ENCODE assay signal across 20 cellular contexts in genomic region chr2:230348792-230349191, GRCh38. TPM values are rescaled to one million over a fixed set of nuclear protein-coding genes. Genes with fewer than 3 reads are reported as not detected.
A peak's percentile ranks its signal among the peaks of the same experiment; 100 is the strongest.
DNase-seq lines count a peak whose midpoint lies in the region; ATAC-seq, FAIRE-seq and TF ChIP-seq lines count a peak whose summit lies in the region.
"Had no signal": no experiment of that assay in that cellular context is flagged by ENCODE, and none has a peak within 500 bp of the region (broad histone marks: within the 10 kb centered on the region; RNA-seq: fewer than 3 reads in every experiment).

No MANE protein-coding gene starts in this region.

- H4K20me1 ChIP-seq in keratinocyte (ENCODE audit: control insufficient read depth, extremely low read depth, insufficient read depth, low read length) = no peaks in the 10 kb centered on the region

- H3K27me3 ChIP-seq in CD4-positive, alpha-beta memory T cell (ENCODE audit: insufficient read depth, low read length) = no peaks in the 10 kb centered on the region
- no peaks in the 10 kb centered on the region for H3K27me3 ChIP-seq in keratinocyte (ENCODE audit: control insufficient read depth, extremely low read depth, insufficient read depth, low read length)
- H3K27me3 ChIP-seq: BE2C, body of pancreas, heart left ventricle, thyroid gland had no signal

- CTCF ChIA-PET in CD4-positive, alpha-beta memory T cell (lab: Charles Lee; ENCODE audit: partially characterized antibody) = no interaction called here
- CTCF ChIA-PET in activated CD4-positive, alpha-beta memory T cell treated with anti-CD3 and anti-CD28 coated beads for 36 hours (lab: Charles Lee) = interaction anchor here (1.1 to 1.8 kb wide), 2 partner anchors 19 to 22 kb away, joined by 3 to 5 read pairs; partner anchors contain the start of gene SP140L

- peak; percentile 66 for FAIRE-seq in GM12892 (lab: Jason Lieb, UNC)
- FAIRE-seq in keratinocyte (lab: Jason Lieb, UNC) = peak; percentile 13
- FAIRE-seq: colon, D721Med, endometrium had no signal

- no peak for DNase-seq in CD4-positive, alpha-beta memory T cell
- DNase-seq in GM12892 (ENCODE audit: insufficient read length) = no peak
- no peak for DNase-seq in activated CD4-positive, alpha-beta memory T cell treated with anti-CD3 and anti-CD28 coated beads for 36 hours
- DNase-seq in keratinocyte (ENCODE audit: low read depth, low spot score) = no peak
- no peak for DNase-seq in NCI-H748 (lab: John Stamatoyannopoulos, UW; ENCODE audit: unreplicated experiment)
- no peak for DNase-seq in glutamatergic neuron
- DNase-seq: activated gamma-delta T cell treated with Interleukin-2 at 50 U/mL for 16 hours, BE2C, body of pancreas, H7, heart left ventricle, NCI-H1417 treated with DMSO at 0.1 percent for 48 hours, NCI-H2171, NCI-H69, SHP77, thyroid gland had no signal

- H2AFZ ChIP-seq in keratinocyte (ENCODE audit: control insufficient read depth, low read length) = no peak overlapping the region

- H3K9me1 ChIP-seq in keratinocyte (ENCODE audit: control insufficient read depth, extremely low read depth, insufficient read depth, low read length) = no peaks in the 10 kb centered on the region

- intact Hi-C loops in CD4-positive, alpha-beta memory T cell (cut with micrococcal nuclease) = no loop called here
- intact Hi-C loops in activated CD4-positive, alpha-beta memory T cell treated with anti-CD3 and anti-CD28 coated beads for 36 hours (cut with micrococcal nuclease) = loop anchor here (1.0 to 5.0 kb wide), 6 partner anchors 21 to 444 kb away; partner anchors contain the start of genes SP100 and SP140L

- peaks cover 11% of the 10 kb centered on the region for H3K36me3 ChIP-seq in CD4-positive, alpha-beta memory T cell (ENCODE audit: insufficient read depth, low read length)
- no peaks in the 10 kb centered on the region for H3K36me3 ChIP-seq in keratinocyte (ENCODE audit: control insufficient read depth in 2 of 2, extremely low read depth in 1 of 2, insufficient read depth in 2 of 2, low read length in 2 of 2)
- H3K36me3 ChIP-seq: BE2C, thyroid gland had no signal

- no peak for TF ChIP-seq CTCF in keratinocyte (optimal IDR thresholded peaks at IDR 0.05 in 1 of 3, IDR thresholded peaks at IDR 0.05 in 1 of 3, conservative IDR thresholded peaks at IDR 0.05 in 1 of 3; ENCODE audit: extremely low read depth in 1 of 3, insufficient read depth in 2 of 3, low read length in 3 of 3)
- TF ChIP-seq CTCF in glutamatergic neuron (IDR thresholded peaks at IDR 0.05; ENCODE audit: partially characterized antibody, unreplicated experiment) = no peak

- H3K4me1 ChIP-seq in CD4-positive, alpha-beta memory T cell (ENCODE audit: insufficient read depth, low read length) = peaks cover 60% of the 10 kb centered on the region
- H3K4me1 ChIP-seq in keratinocyte (ENCODE audit: control insufficient read depth, extremely low read depth, insufficient read depth, low read length) = peaks cover 6% of the 10 kb centered on the region
- H3K4me1 ChIP-seq: BE2C, body of pancreas, thyroid gland had no signal

- POLR2A ChIA-PET in CD4-positive, alpha-beta memory T cell (lab: Charles Lee; ENCODE audit: partially characterized antibody) = interaction anchor here (0.8 to 1.6 kb wide), 2 partner anchors 22 to 30 kb away, joined by 4 read pairs; partner anchors contain the start of gene SP140L
- POLR2A ChIA-PET in activated CD4-positive, alpha-beta memory T cell treated with anti-CD3 and anti-CD28 coated beads for 36 hours (lab: Charles Lee) = interaction anchor here (1.4 kb wide), 1 partner anchor 67 kb away, joined by 3 read pairs; no protein-coding TSS in a partner anchor

- H3K4me3 Mint-ChIP-seq in CD4-positive, alpha-beta memory T cell = peak overlapping the region in 7 of 8 donors; percentile 22 to 77 (median 49)
- H3K4me3 Mint-ChIP-seq in activated CD4-positive, alpha-beta memory T cell treated with anti-CD3 and anti-CD28 coated beads for 36 hours = peak overlapping the region; percentile 47
- H3K4me3 Mint-ChIP-seq in glutamatergic neuron (ENCODE audit: unreplicated experiment) = no peak overlapping the region

- peaks cover 1 to 31% (median 21%) of the 10 kb centered on the region in 8 donors for H3K9me3 Mint-ChIP-seq in CD4-positive, alpha-beta memory T cell
- H3K9me3 Mint-ChIP-seq in activated CD4-positive, alpha-beta memory T cell treated with anti-CD3 and anti-CD28 coated beads for 36 hours = peaks cover 26% of the 10 kb centered on the region
- peaks cover 2% of the 10 kb centered on the region for H3K9me3 Mint-ChIP-seq in glutamatergic neuron (ENCODE audit: unreplicated experiment)

- peaks cover 0 to 6% of the 10 kb centered on the region in 2 donors for H3K9me3 ChIP-seq in CD4-positive, alpha-beta memory T cell (ENCODE audit: control insufficient read depth in 1 of 2, low read length in 2 of 2)
- H3K9me3 ChIP-seq in keratinocyte (ENCODE audit: control insufficient read depth, low read depth, low read length) = no peaks in the 10 kb centered on the region
- H3K9me3 ChIP-seq: BE2C, body of pancreas, thyroid gland had no signal

- no peak overlapping the region for H3K9ac ChIP-seq in keratinocyte (ENCODE audit: control insufficient read depth, extremely low read depth, insufficient read depth, low read length)

- H3K4me3 ChIP-seq in CD4-positive, alpha-beta memory T cell (ENCODE audit: low read length in 2 of 2) = no peak overlapping the region
- H3K4me3 ChIP-seq in keratinocyte (ENCODE audit: control insufficient read depth in 2 of 3, extremely low read depth in 1 of 3, insufficient read depth in 2 of 3, low read depth in 1 of 3, low read length in 3 of 3) = no peak overlapping the region
- H3K4me3 ChIP-seq: body of pancreas, heart left ventricle, thyroid gland had no signal

- no peaks in the 10 kb centered on the region for H3K79me2 ChIP-seq in keratinocyte (ENCODE audit: control insufficient read depth, insufficient read depth, low read length)

- H3K36me3 Mint-ChIP-seq in CD4-positive, alpha-beta memory T cell = peaks cover 40 to 58% of the 10 kb centered on the region in 2 donors
- H3K36me3 Mint-ChIP-seq in activated CD4-positive, alpha-beta memory T cell treated with anti-CD3 and anti-CD28 coated beads for 36 hours = peaks cover 38% of the 10 kb centered on the region
- peaks cover 5% of the 10 kb centered on the region for H3K36me3 Mint-ChIP-seq in glutamatergic neuron (ENCODE audit: unreplicated experiment)

- dilution Hi-C loops in keratinocyte (cut with MboI; ENCODE audit: extremely low pct_ligation_motif_present, low sequenced_read_pairs) = no loop called here

- peak overlapping the region in 4 of 7 donors; percentile 54 to 86 (median 72) for H3K27ac Mint-ChIP-seq in CD4-positive, alpha-beta memory T cell
- H3K27ac Mint-ChIP-seq in activated CD4-positive, alpha-beta memory T cell treated with anti-CD3 and anti-CD28 coated beads for 36 hours = peak overlapping the region; percentile 92
- no peak overlapping the region for H3K27ac Mint-ChIP-seq in glutamatergic neuron (ENCODE audit: unreplicated experiment)

- H3K27ac ChIP-seq in CD4-positive, alpha-beta memory T cell (ENCODE audit: low read depth, low read length) = no peak overlapping the region
- no peak overlapping the region for H3K27ac ChIP-seq in keratinocyte (ENCODE audit: control insufficient read depth, insufficient read depth, low read length)
- H3K27ac ChIP-seq: body of pancreas, thyroid gland had no signal

- no peak for ATAC-seq in HG03439 (IDR thresholded peaks at IDR 0.05; ENCODE audit: unreplicated experiment)
- ATAC-seq: body of pancreas, heart left ventricle had no signal

- peaks cover 49 to 70% (median 56%) of the 10 kb centered on the region in 4 donors for H3K4me1 Mint-ChIP-seq in CD4-positive, alpha-beta memory T cell
- H3K4me1 Mint-ChIP-seq in activated CD4-positive, alpha-beta memory T cell treated with anti-CD3 and anti-CD28 coated beads for 36 hours (ENCODE audit: low read depth) = peaks cover 72% of the 10 kb centered on the region
- no peaks in the 10 kb centered on the region for H3K4me1 Mint-ChIP-seq in glutamatergic neuron (ENCODE audit: low read depth, unreplicated experiment)

- no peaks in the 10 kb centered on the region for H3K27me3 Mint-ChIP-seq in CD4-positive, alpha-beta memory T cell
- H3K27me3 Mint-ChIP-seq in activated CD4-positive, alpha-beta memory T cell treated with anti-CD3 and anti-CD28 coated beads for 36 hours = no peaks in the 10 kb centered on the region
- H3K27me3 Mint-ChIP-seq in glutamatergic neuron (ENCODE audit: unreplicated experiment) = no peaks in the 10 kb centered on the region

- H3K4me2 ChIP-seq in keratinocyte (ENCODE audit: control insufficient read depth, extremely low read depth, insufficient read depth, low read depth, low read length) = no peak overlapping the region

- no peak for TF ChIP-seq POLR2A in GM12892 (IDR thresholded peaks at IDR 0.05; ENCODE audit: low read depth, low read length)

RNA-seq across cellular contexts. Expression of gene SP140L, which starts 21.8 kb away (rescaled TPM):
- 100 to 1,000 TPM in 1 of 2 experiments, 10 to 100 TPM in 1; 98.6 to 102 TPM for total RNA-seq in CD4-positive, alpha-beta memory T cell
- polyA plus RNA-seq in CD4-positive, alpha-beta memory T cell = 10 to 100 TPM; 24.1 to 37.2 TPM
- polyA plus RNA-seq in GM12892 (2012; ENCODE audit: missing spikeins) = 20.2 TPM
- total RNA-seq in activated CD4-positive, alpha-beta memory T cell treated with anti-CD3 and anti-CD28 coated beads for 36 hours = 10 to 100 TPM; 41.9 to 44.1 TPM
- polyA plus RNA-seq in keratinocyte = 9.0 to 10.8 TPM (median 9.4 TPM) in 3 replicates
- polyA plus RNA-seq in keratinocyte (2011; ENCODE audit: low read depth) = 6.6 TPM
- 5.7 and 8.0 TPM in 2 replicates for polyA plus RNA-seq in keratinocyte (2011; cell fraction: cytosol; rRNA removed)
- 22.7 and 28.1 TPM in 2 replicates for polyA plus RNA-seq in keratinocyte (2011; cell fraction: nucleus; rRNA removed)
- polyA plus RNA-seq in keratinocyte (2012; ENCODE audit: low replicate concordance) = 3.0 and 11.2 TPM in 2 replicates
- 4.8 to 12.9 TPM (median 7.4 TPM) in 3 replicates for polyA minus RNA-seq in keratinocyte
- 2.3 TPM for polyA minus RNA-seq in keratinocyte (2011; cell fraction: cytosol; rRNA and poly(A)+ RNA removed)
- 8.0 and 16.0 TPM in 2 replicates for polyA minus RNA-seq in keratinocyte (2011; cell fraction: nucleus; rRNA and poly(A)+ RNA removed)
- 0.34 TPM for total RNA-seq in glutamatergic neuron (ENCODE audit: unreplicated experiment)

Comparison
In these comparisons a context has a peak if more than half of its experiments do, and no peak if none do; other contexts are left out.
1. RNA of gene SP140L, which starts 21.8 kb away (total RNA-seq): 98.6 to 102 TPM in CD4-positive, alpha-beta memory T cell and 41.9 to 44.1 TPM in activated CD4-positive, alpha-beta memory T cell treated with anti-CD3 and anti-CD28 coated beads for 36 hours; 0.34 TPM in glutamatergic neuron (single experiment); every median in the first group is over 10 times any median in the second.